24 cellular contexts compared by ENCODE assay signal in genomic region chr1:149932474-149932873, GRCh38.
"Had no signal": no experiment of that assay in that cellular context is flagged by ENCODE, and none has a peak within 500 bp of the region (broad histone marks: within the 10 kb centered on the region; RNA-seq: fewer than 3 reads in every experiment).

No MANE protein-coding gene starts in this region.

- H3K27me3 Mint-ChIP-seq: stimulated activated naive CD8-positive, alpha-beta T cell treated with anti-CD3 and anti-CD28 coated beads, Interleukin-15, amount 100 ng/mL, for 72 hours had no signal

- H3K27me3 ChIP-seq: esophagus muscularis mucosa, sigmoid colon, suprapubic skin, vagina had no signal

- H3K36me3 ChIP-seq: prostate gland had no signal

- H3K27ac Mint-ChIP-seq: mesothelial cell of epicardium; stimulated activated naive B cell treated with anti-CD40 and anti-IgM and Interleukin-4, amounts not matched to agents 10 μg/mL and 1 μg/mL and 100 μg/mL, for 72 hours had no signal

- H3K27ac ChIP-seq: coronary artery, esophagus muscularis mucosa, sigmoid colon, suprapubic skin, vagina had no signal

- DNase-seq: dermis blood vessel endothelial cell; effector memory CD4-positive, alpha-beta T cell; foreskin melanocyte; hypothalamus; immature natural killer cell; islet precursor cell; mesenchymal stem cell; naive thymus-derived CD8-positive, alpha-beta T cell; nucleus accumbens; right cardiac atrium; sigmoid colon; stimulated activated CD4-positive, alpha-beta T cell treated with anti-CD3 and anti-CD28 coated beads, Interleukin-2, amount 100 ng/mL, for 24 hours; stimulated activated CD4-positive, alpha-beta T cell treated with anti-CD3 and anti-CD28 coated beads, Interleukin-4, amount 100 ng/mL, for 24 hours; stimulated activated naive B cell treated with anti-CD40 and anti-IgM and Interleukin-4, amounts not matched to agents 10 μg/mL and 1 μg/mL and 100 μg/mL, for 72 hours; stimulated activated naive CD8-positive, alpha-beta T cell treated with anti-CD3 and anti-CD28 coated beads, Interleukin-15, amount 100 ng/mL, for 72 hours; trophoblast cell had no signal

- H3K4me3 ChIP-seq: coronary artery, esophagus muscularis mucosa, prostate gland, sigmoid colon, suprapubic skin, vagina had no signal

- H3K9me3 ChIP-seq: esophagus muscularis mucosa, prostate gland, sigmoid colon, suprapubic skin, vagina had no signal

- H3K4me3 Mint-ChIP-seq: central memory CD8-positive, alpha-beta T cell; immature natural killer cell; mesothelial cell of epicardium; naive thymus-derived CD8-positive, alpha-beta T cell; stimulated activated naive B cell treated with anti-CD40 and anti-IgM and Interleukin-4, amounts not matched to agents 10 μg/mL and 1 μg/mL and 100 μg/mL, for 72 hours; stimulated activated naive CD8-positive, alpha-beta T cell treated with anti-CD3 and anti-CD28 coated beads, Interleukin-15, amount 100 ng/mL, for 72 hours had no signal

- ATAC-seq: left lobe of liver; naive thymus-derived CD8-positive, alpha-beta T cell; right cardiac atrium; stimulated activated naive B cell treated with anti-CD40 and anti-IgM and Interleukin-4, amounts not matched to agents 10 μg/mL and 1 μg/mL and 100 μg/mL, for 72 hours; stimulated activated naive CD8-positive, alpha-beta T cell treated with anti-CD3 and anti-CD28 coated beads, Interleukin-15, amount 100 ng/mL, for 72 hours had no signal

- H3K36me3 Mint-ChIP-seq: immature natural killer cell had no signal

- H3K9me3 Mint-ChIP-seq: central memory CD8-positive, alpha-beta T cell; mesothelial cell of epicardium; naive thymus-derived CD8-positive, alpha-beta T cell; stimulated activated naive B cell treated with anti-CD40 and anti-IgM and Interleukin-4, amounts not matched to agents 10 μg/mL and 1 μg/mL and 100 μg/mL, for 72 hours; stimulated activated naive CD8-positive, alpha-beta T cell treated with anti-CD3 and anti-CD28 coated beads, Interleukin-15, amount 100 ng/mL, for 72 hours had no signal
